Comparison of ENCODE assay signal across 8 cellular contexts in genomic region chr1:27575861-27576331, GRCh38.
DNase-seq lines count a peak whose midpoint lies in the region; ATAC-seq and TF ChIP-seq lines count a peak whose summit lies in the region.

No MANE protein-coding gene starts in this region.

- H3K4me3 Mint-ChIP-seq in activated naive CD4-positive, alpha-beta T cell treated with anti-CD3 and anti-CD28 coated beads, Interleukin-2, amount 10 ng/mL, durations not matched to agents 7 days and 5 days: no peak overlapping the region

- CTCF ChIA-PET in activated naive CD4-positive, alpha-beta T cell treated with anti-CD3 and anti-CD28 coated beads, Interleukin-2, amount 10 ng/mL, durations not matched to agents 7 days and 5 days (lab: Charles Lee): interaction anchor here (1.1 to 2.1 kb wide), 2 partner anchors 19 to 53 kb away, joined by 4 to 7 read pairs; no protein-coding TSS in a partner anchor

- no peaks in the 10 kb centered on the region for H3K9me3 Mint-ChIP-seq in activated naive CD4-positive, alpha-beta T cell treated with anti-CD3 and anti-CD28 coated beads, Interleukin-2, amount 10 ng/mL, durations not matched to agents 7 days and 5 days

- H3K27me3 Mint-ChIP-seq in activated naive CD4-positive, alpha-beta T cell treated with anti-CD3 and anti-CD28 coated beads, Interleukin-2, amount 10 ng/mL, durations not matched to agents 7 days and 5 days: peaks cover 54% of the 10 kb centered on the region

- H3K27ac Mint-ChIP-seq in activated naive CD4-positive, alpha-beta T cell treated with anti-CD3 and anti-CD28 coated beads, Interleukin-2, amount 10 ng/mL, durations not matched to agents 7 days and 5 days: no peak overlapping the region

- no peaks in the 10 kb centered on the region for H3K36me3 Mint-ChIP-seq in activated naive CD4-positive, alpha-beta T cell treated with anti-CD3 and anti-CD28 coated beads, Interleukin-2, amount 10 ng/mL, durations not matched to agents 7 days and 5 days

- TF ChIP-seq CTCF in GM10266 (IDR thresholded peaks at IDR 0.05; ENCODE audit: control insufficient read depth, insufficient read depth, low read depth, missing control alignments): peak; percentile 28

- H3K4me1 Mint-ChIP-seq in activated naive CD4-positive, alpha-beta T cell treated with anti-CD3 and anti-CD28 coated beads, Interleukin-2, amount 10 ng/mL, durations not matched to agents 7 days and 5 days: peaks cover 9% of the 10 kb centered on the region

- no peak for ATAC-seq in HG03097 (IDR thresholded peaks at IDR 0.05; ENCODE audit: low FRiP score, unreplicated experiment)

- peak; percentile 66 for DNase-seq in GM10266 (ENCODE audit: extremely low spot score)
- DNase-seq in NCI-H510A (lab: John Stamatoyannopoulos, UW): peak; percentile 71
- peak; percentile 64 for DNase-seq in epidermal melanocyte (ENCODE audit: insufficient read length, low spot score)
- peak; percentile 51 for DNase-seq in midbrain (lab: John Stamatoyannopoulos, UW)
- no peak for DNase-seq in NCI-H187 treated with DMSO at 0.1 percent for 48 hours (lab: John Stamatoyannopoulos, UW)
- DNase-seq in activated naive CD4-positive, alpha-beta T cell treated with anti-CD3 and anti-CD28 coated beads, Interleukin-2, amount 10 ng/mL, durations not matched to agents 7 days and 5 days: no peak
- DNase-seq in effector CD4-positive, alpha-beta T cell: no peak

Comparison
In these comparisons a context has a peak if more than half of its experiments do, and no peak if none do; other contexts are left out.
1. DNase-seq: peak in GM10266 (single experiment), NCI-H510A (single experiment), epidermal melanocyte (single experiment) and midbrain (single experiment); none in NCI-H187 treated with DMSO at 0.1 percent for 48 hours (single experiment), activated naive CD4-positive, alpha-beta T cell treated with anti-CD3 and anti-CD28 coated beads, Interleukin-2, amount 10 ng/mL, durations not matched to agents 7 days and 5 days (single experiment) and effector CD4-positive, alpha-beta T cell (single experiment).